8 cellular contexts compared by ENCODE assay signal in the genomic region with DNA sequence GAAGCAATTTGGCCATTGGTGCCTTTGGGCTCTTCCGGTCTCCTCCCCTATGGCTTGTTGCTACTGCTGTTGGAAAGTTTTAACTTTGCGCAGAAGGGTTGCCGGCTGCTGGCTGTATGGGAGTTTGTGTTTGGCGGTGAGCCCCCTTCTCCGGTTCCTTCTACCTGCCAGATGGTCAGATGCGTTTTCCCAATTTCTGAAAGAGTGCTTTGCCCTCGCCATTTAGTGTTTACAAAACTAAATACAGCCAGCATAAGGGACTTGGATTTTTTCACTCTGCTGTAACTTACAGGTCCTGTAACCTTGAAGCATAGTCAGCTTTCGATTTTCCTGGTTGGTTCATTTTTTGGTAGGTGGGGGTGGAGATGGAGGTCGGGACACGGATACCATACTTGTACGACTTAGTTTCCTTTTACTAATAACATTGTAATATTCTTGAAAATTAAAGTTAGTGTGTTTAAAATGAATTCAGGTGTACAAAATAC. TPM values are rescaled to one million over a fixed set of nuclear protein-coding genes. Genes with fewer than 3 reads are reported as not detected.
DNase-seq lines count a peak whose midpoint lies in the region; ATAC-seq, FAIRE-seq and TF ChIP-seq lines count a peak whose summit lies in the region.

No MANE protein-coding gene starts in this region.

- intact Hi-C loops in A673 (cut with micrococcal nuclease; ENCODE audit: unreplicated experiment): loop anchor here (2.0 kb wide), 1 partner anchor 47 kb away; a partner anchor contains a TSS
- intact Hi-C loops in vagina (cut with DNase I): loop anchor here (5.0 kb wide), 1 partner anchor 48 kb away; a partner anchor contains a TSS

- ATAC-seq in HG02943 (IDR thresholded peaks at IDR 0.05; ENCODE audit: low read depth, unreplicated experiment): peak; percentile 24

- DNase-seq in A673 (ENCODE audit: low spot score): no peak
- peak; percentile 32 for DNase-seq in GM18507 (ENCODE audit: extremely low spot score, insufficient read length, low read depth)
- DNase-seq in dermis blood vessel endothelial cell: peak; percentile 94
- peak; percentile 95 for DNase-seq in mesendoderm
- no peak for DNase-seq in vagina (ENCODE audit: extremely low spot score in 2 of 2)
- no peak for DNase-seq in EL

- peaks cover 6% of the 10 kb centered on the region; the same call in 1 of the 2 replicates for H4K20me1 ChIP-seq in OCI-LY3 (ENCODE audit: insufficient read depth, low read length)

- peak overlapping the region; percentile 82 for H2AFZ ChIP-seq in OCI-LY3 (ENCODE audit: low read depth, low read length)

- H3K27me3 ChIP-seq in A673 (replicated peaks; ENCODE audit: insufficient read depth, low read depth, low read length, poor library complexity) (no peaks in the 10 kb centered on the region), OCI-LY3 (ENCODE audit: low read depth, low read length) (no peaks in the 10 kb centered on the region), mesendoderm (ENCODE audit: insufficient read depth, low read length, poor library complexity) (no peaks in the 10 kb centered on the region), vagina (no peaks in the 10 kb centered on the region)

- WGBS in mesendoderm (ENCODE audit: extremely low coverage, insufficient coverage, low lambda C conversion rate): no CpG with 5 or more reads among the region's 11 CpGs

- POLR2A ChIA-PET in A673 (lab: Charles Lee; ENCODE audit: low non-redundant PET): no interaction called here

- H3K4me1 ChIP-seq in A673 (ENCODE audit: insufficient read depth, low read length, poor library complexity, severe bottlenecking): no peaks in the 10 kb centered on the region
- H3K4me1 ChIP-seq in OCI-LY3 (ENCODE audit: low read length): peaks cover 13% of the 10 kb centered on the region
- peaks cover 2% of the 10 kb centered on the region for H3K4me1 ChIP-seq in mesendoderm (ENCODE audit: control insufficient read depth, low read depth, low read length)
- peaks cover 31% of the 10 kb centered on the region for H3K4me1 ChIP-seq in vagina

- peak overlapping the region; percentile 86 for H3K4me3 ChIP-seq in A673 (ENCODE audit: low read depth, low read length, poor library complexity, severe bottlenecking)
- H3K4me3 ChIP-seq in OCI-LY3 (ENCODE audit: low read length): peak overlapping the region; percentile 90
- peak overlapping the region; percentile 74 for H3K4me3 ChIP-seq in mesendoderm (ENCODE audit: low read length)
- H3K4me3 ChIP-seq in vagina: peak overlapping the region; percentile 76 to 90

- H3K27ac ChIP-seq in A673 (ENCODE audit: low read depth, low read length, poor library complexity, severe bottlenecking): peak overlapping the region; percentile 92
- H3K27ac ChIP-seq in OCI-LY3 (ENCODE audit: low read length): peak overlapping the region; percentile 74
- H3K27ac ChIP-seq in mesendoderm (ENCODE audit: low read depth, low read length): peak overlapping the region; percentile 77
- H3K27ac ChIP-seq in vagina: peak overlapping the region; percentile 99

- H3K4me2 ChIP-seq in OCI-LY3 (ENCODE audit: low read length): peak overlapping the region; percentile 76
- peak overlapping the region; percentile 37 for H3K4me2 ChIP-seq in mesendoderm (ENCODE audit: low read length)

- no peak overlapping the region for H2BK15ac ChIP-seq in mesendoderm (replicated peaks; ENCODE audit: low read depth)

- H3K9ac ChIP-seq in OCI-LY3 (ENCODE audit: low read length): peak overlapping the region; percentile 77
- peak overlapping the region; percentile 80 for H3K9ac ChIP-seq in mesendoderm (ENCODE audit: low read length)

- no peak overlapping the region for H3K23ac ChIP-seq in mesendoderm (ENCODE audit: low read length)

- H3K4ac ChIP-seq in mesendoderm (ENCODE audit: low read depth, low read length): peak overlapping the region; percentile 58

- BruUV-seq in A673 (replicated peaks; lab: Mats Ljungman, UMichigan): no TSS peak

- H3K9me3 ChIP-seq in A673 (ENCODE audit: low read depth, low read length, poor library complexity, severe bottlenecking) (no peaks in the 10 kb centered on the region), OCI-LY3 (ENCODE audit: insufficient read depth, low read length) (no peaks in the 10 kb centered on the region), vagina (no peaks in the 10 kb centered on the region)

- H4K8ac ChIP-seq in mesendoderm (ENCODE audit: low read depth, low read length): no peak overlapping the region

- H2BK5ac ChIP-seq in mesendoderm (ENCODE audit: low read length): no peak overlapping the region

- H3K36me3 ChIP-seq in A673 (ENCODE audit: insufficient read depth, low read length, poor library complexity, severe bottlenecking) (no peaks in the 10 kb centered on the region), OCI-LY3 (replicated peaks; ENCODE audit: low read depth, low read length) (no peaks in the 10 kb centered on the region), mesendoderm (ENCODE audit: control insufficient read depth, insufficient read depth, low read length) (no peaks in the 10 kb centered on the region), vagina (no peaks in the 10 kb centered on the region)

- H3K79me2 ChIP-seq in OCI-LY3 (ENCODE audit: low read length) (peaks cover 43% of the 10 kb centered on the region), mesendoderm (ENCODE audit: control insufficient read depth, insufficient read depth, low read length) (peaks cover 24% of the 10 kb centered on the region)

- no peak for FAIRE-seq in GM18507 (lab: Jason Lieb, UNC)

- no peak overlapping the region for H2BK120ac ChIP-seq in mesendoderm (ENCODE audit: low read depth, low read length)

- TF ChIP-seq POLR2A in vagina (IDR thresholded peaks at IDR 0.05): peak in 1 of 2 donors; percentile 48

- H3K79me1 ChIP-seq in mesendoderm (ENCODE audit: low read length): peaks cover 2% of the 10 kb centered on the region

- H3K18ac ChIP-seq in mesendoderm (ENCODE audit: low read length): no peak overlapping the region

- no peak overlapping the region for H4K5ac ChIP-seq in mesendoderm (ENCODE audit: low read length)

- peak overlapping the region; percentile 88 for H3K56ac ChIP-seq in mesendoderm (ENCODE audit: low read length)

- no peak overlapping the region for H2AK5ac ChIP-seq in mesendoderm (ENCODE audit: low read length)

- TF ChIP-seq CTCF in A673 (conservative IDR thresholded peaks at IDR 0.05; ENCODE audit: low read depth, low read length) (no peak), OCI-LY3 (IDR thresholded peaks at IDR 0.05; ENCODE audit: low read depth, low read length) (no peak), vagina (IDR thresholded peaks at IDR 0.05) (no peak)

- CTCF ChIA-PET in A673 (lab: Charles Lee): no interaction called here

RNA-seq across cellular contexts. Expression of a gene that starts 0.6 kb away (rescaled TPM):
- total RNA-seq in A673 (2021): 15.2 and 17.1 TPM in 2 replicates
- 20.2 and 36.4 TPM in 2 replicates for total RNA-seq in dermis blood vessel endothelial cell
- 11.6 TPM for polyA plus RNA-seq in mesendoderm (2013, experiment 1 of 2)
- polyA plus RNA-seq in mesendoderm (2013, experiment 2 of 2): 11.5 TPM
- total RNA-seq in vagina: 28.5 TPM

RNA-seq across cellular contexts. Expression of a gene that starts 19.1 kb away (rescaled TPM):
- total RNA-seq in A673 (2021): 287 and 297 TPM in 2 replicates
- 219 and 353 TPM in 2 replicates for total RNA-seq in dermis blood vessel endothelial cell
- polyA plus RNA-seq in mesendoderm (2013, experiment 1 of 2): 212 TPM
- polyA plus RNA-seq in mesendoderm (2013, experiment 2 of 2): 221 TPM
- total RNA-seq in vagina: 352 TPM

RNA-seq across cellular contexts. Expression of a gene that starts 45.7 kb away (rescaled TPM):
- total RNA-seq in A673 (2021): 737 and 812 TPM in 2 replicates
- total RNA-seq in dermis blood vessel endothelial cell: 155 and 307 TPM in 2 replicates
- 828 TPM for polyA plus RNA-seq in mesendoderm (2013, experiment 1 of 2)
- 823 TPM for polyA plus RNA-seq in mesendoderm (2013, experiment 2 of 2)
- total RNA-seq in vagina: 127 TPM

RNA-seq across cellular contexts. Expression of a gene that starts 46.2 kb away (rescaled TPM):
- total RNA-seq in A673 (2021) (296 and 356 TPM in 2 replicates), dermis blood vessel endothelial cell (86.8 and 115 TPM in 2 replicates), vagina (39.0 TPM)
- polyA plus RNA-seq in mesendoderm (2013, experiment 1 of 2): 912 TPM
- 910 TPM for polyA plus RNA-seq in mesendoderm (2013, experiment 2 of 2)

Comparison
In these comparisons a context has a peak if more than half of its experiments do, and no peak if none do; other contexts are left out.
1. DNase-seq: peak in GM18507 (single experiment), dermis blood vessel endothelial cell (single experiment) and mesendoderm (single experiment); none in A673 (single experiment), vagina (0 of 2) and EL (single experiment).
2. Peak in every context shown above with its lines, with median percentiles within 50 percentile points of each other: H3K27ac ChIP-seq and H3K4me3 ChIP-seq.